10 cellular contexts compared by ENCODE assay signal in genomic region chr2:73963385-73964120, GRCh38. TPM values are rescaled to one million over a fixed set of nuclear protein-coding genes. Genes with fewer than 3 reads are reported as not detected.
DNase-seq lines count a peak whose midpoint lies in the region; ATAC-seq, FAIRE-seq and TF ChIP-seq lines count a peak whose summit lies in the region.
"Had no signal": no experiment of that assay in that cellular context is flagged by ENCODE, and none has a peak within 500 bp of the region (broad histone marks: within the 10 kb centered on the region; RNA-seq: fewer than 3 reads in every experiment).

No MANE protein-coding gene starts in this region.

- H3K4me3 Mint-ChIP-seq in activated T-cell treated with anti-CD3 and anti-CD28 coated beads, Interleukin-2, amount 50 U/mL, for 4 hours: peak overlapping the region; percentile 50
- H3K4me3 Mint-ChIP-seq: naive B cell had no signal

- TF ChIP-seq CTCF in HepG2 (CRISPR knock-in tag; IDR thresholded peaks at IDR 0.05) (no peak), right lobe of liver (IDR thresholded peaks at IDR 0.05) (no peak), testis (IDR thresholded peaks at IDR 0.05) (no peak)

- intact Hi-C loops in HepG2 (cut with micrococcal nuclease; ENCODE audit: unreplicated experiment) (no loop called here), right lobe of liver (cut with DNase I) (no loop called here), testis (cut with DNase I; ENCODE audit: low total_unique reads) (loop anchor here (10.0 kb wide), 1 partner anchor 141 kb away; no protein-coding TSS in a partner anchor)

- TF ChIP-seq RAD21 in HepG2 (CRISPR knock-in tag; IDR thresholded peaks at IDR 0.05): no peak

- H3K9me3 ChIP-seq in HepG2 (ENCODE audit: low read length): peaks cover 6% of the 10 kb centered on the region; the same call in 1 of the 2 replicates
- H3K9me3 ChIP-seq in right lobe of liver: no peaks in the 10 kb centered on the region
- H3K9me3 ChIP-seq in testis: no peaks in the 10 kb centered on the region

- H3K36me3 Mint-ChIP-seq in activated T-cell treated with anti-CD3 and anti-CD28 coated beads, Interleukin-2, amount 50 U/mL, for 4 hours (ENCODE audit: insufficient read depth): peaks cover 18% of the 10 kb centered on the region

- H3K27me3 Mint-ChIP-seq in activated T-cell treated with anti-CD3 and anti-CD28 coated beads, Interleukin-2, amount 50 U/mL, for 4 hours (ENCODE audit: low read depth): no peaks in the 10 kb centered on the region
- H3K27me3 Mint-ChIP-seq: naive B cell had no signal

- H3K4me3 ChIP-seq in HepG2 (replicated peaks in 1 of 3; ENCODE audit: insufficient read depth in 1 of 3, low read depth in 2 of 3, low read length in 3 of 3): no peak overlapping the region
- H3K4me3 ChIP-seq in right lobe of liver: no peak overlapping the region
- H3K4me3 ChIP-seq in testis: no peak overlapping the region

- BruUV-seq in HepG2 (replicated peaks; lab: Mats Ljungman, UMichigan): no TSS peak

- no peak overlapping the region for H3K9ac ChIP-seq in HepG2 (ENCODE audit: insufficient read depth, low read depth, low read length)

- peak overlapping the region; percentile 32 for H3K4me2 ChIP-seq in HepG2 (ENCODE audit: low read depth, low read length)

- H3K36me3 ChIP-seq in HepG2 (replicated peaks in 1 of 2; ENCODE audit: control insufficient read depth in 1 of 2, insufficient read depth in 2 of 2, low read length in 2 of 2): peaks cover 0 to 11% of the 10 kb centered on the region in 2 experiments; a peak in 4 of 5 replicates
- peaks cover 0 to 11% (median 1%) of the 10 kb centered on the region in 4 donors for H3K36me3 ChIP-seq in right lobe of liver
- H3K36me3 ChIP-seq in testis (ENCODE audit: low read depth, missing control alignments): no peaks in the 10 kb centered on the region

- peaks cover 37% of the 10 kb centered on the region for H3K4me1 Mint-ChIP-seq in activated T-cell treated with anti-CD3 and anti-CD28 coated beads, Interleukin-2, amount 50 U/mL, for 4 hours (ENCODE audit: low read depth)

- no peaks in the 10 kb centered on the region for H4K20me1 ChIP-seq in HepG2 (ENCODE audit: insufficient read depth, low read length)

- H3K27me3 ChIP-seq in HepG2 (ENCODE audit: control insufficient read depth in 1 of 2, insufficient read depth in 2 of 2, low read length in 2 of 2) (no peaks in the 10 kb centered on the region; a peak in 1 of 5 replicates), right lobe of liver (no peaks in the 10 kb centered on the region), testis (no peaks in the 10 kb centered on the region)

- H3K4me1 ChIP-seq in HepG2 (ENCODE audit: insufficient read depth, low read length): peaks cover 26% of the 10 kb centered on the region
- H3K4me1 ChIP-seq in right lobe of liver: no peaks in the 10 kb centered on the region
- H3K4me1 ChIP-seq in testis: no peaks in the 10 kb centered on the region

- DNase-seq in HepG2 (ENCODE audit: low spot score) (no peak), right lobe of liver (no peak), testis (peak; percentile 22), NCI-H1092 treated with DMSO at 0.1 percent for 48 hours (lab: John Stamatoyannopoulos, UW) (no peak)
- DNase-seq in activated T-cell treated with anti-CD3 and anti-CD28 coated beads, Interleukin-2, amount 50 U/mL, for 4 hours: no peak
- DNase-seq: naive B cell, NCI-H1417 had no signal

- POLR2A ChIA-PET in HepG2 (lab: Yijun Ruan, JAX): no interaction called here

- CTCF ChIA-PET in HepG2 (lab: Yijun Ruan, JAX; ENCODE audit: low intra/inter-chr PET ratio, low total read pairs): no interaction called here

- WGBS in HepG2 (ENCODE audit: low lambda C conversion rate): 51% methylated on average over 13 of the region's 13 CpGs
- WGBS in right lobe of liver (ENCODE audit: insufficient coverage, low coverage, low lambda C conversion rate, missing lambda C conversion rate): 72% methylated on average over 13 of the region's 13 CpGs
- WGBS in testis, 2 donors: 72 to 73% methylated on average over 13 of the region's 13 CpGs

- TF ChIP-seq POLR2A in HepG2 (IDR thresholded peaks at IDR 0.05; ENCODE audit: insufficient read depth in 1 of 2, low read depth in 2 of 2, low read length in 2 of 2) (no peak), right lobe of liver (IDR thresholded peaks at IDR 0.05) (no peak), testis (IDR thresholded peaks at IDR 0.05) (no peak)

- peaks cover 4% of the 10 kb centered on the region for H3K9me3 Mint-ChIP-seq in activated T-cell treated with anti-CD3 and anti-CD28 coated beads, Interleukin-2, amount 50 U/mL, for 4 hours

- ATAC-seq in HepG2 (peak; percentile 52), right lobe of liver (no peak), HG02938 (IDR thresholded peaks at IDR 0.05; ENCODE audit: unreplicated experiment) (peak; percentile 57), HG03045 (IDR thresholded peaks at IDR 0.05; ENCODE audit: unreplicated experiment) (no peak), GM19467 (IDR thresholded peaks at IDR 0.05; ENCODE audit: unreplicated experiment) (no peak)
- ATAC-seq in activated T-cell treated with anti-CD3 and anti-CD28 coated beads, Interleukin-2, amount 50 U/mL, for 4 hours: peak; percentile 98

- no peak for TF ChIP-seq EP300 in HepG2 (IDR thresholded peaks at IDR 0.05; ENCODE audit: low read depth in 2 of 2, low read length in 2 of 2)
- TF ChIP-seq EP300 in HepG2 (CRISPR knock-in tag; IDR thresholded peaks at IDR 0.05; ENCODE audit: borderline replicate concordance): no peak

- no peak overlapping the region for H2AFZ ChIP-seq in HepG2 (ENCODE audit: low read length)

- in situ Hi-C loops in HepG2 (cut with HindIII; ENCODE audit: extremely low pct_ligation_motif_present, low pct_unique_long_range_greater_than_20kb): no loop called here

- H3K79me2 ChIP-seq in HepG2 (ENCODE audit: insufficient read depth, low read length): no peaks in the 10 kb centered on the region

- FAIRE-seq in HepG2 (lab: Jason Lieb, UNC): peak; percentile 18

- H3K27ac ChIP-seq in HepG2 (ENCODE audit: extremely low read length, insufficient read depth, low read length) (no peak overlapping the region), right lobe of liver (no peak overlapping the region), testis (no peak overlapping the region)

RNA-seq across cellular contexts. Expression of gene TET3, which starts 21.2 kb away (rescaled TPM):
- total RNA-seq in HepG2 (2016; rRNA removed; fragmentation: Illumina TruSeq; extraction: Trizol) (6.8 TPM in 2 replicates), right lobe of liver (1 to 10 TPM; 3.7 to 6.8 (median 5.1) TPM), testis (10 to 100 TPM in 1 of 2 donors, 1 to 10 TPM in 1; 9.7 to 12.2 TPM)
- 0.71 and 1.2 TPM in 2 replicates for total RNA-seq in HepG2 (2016; cell fraction: cytosol; rRNA removed; fragmentation: Illumina TruSeq; extraction: Trizol; ENCODE audit: low read depth)
- total RNA-seq in HepG2 (2016; cell fraction: insoluble cytoplasmic fraction; rRNA removed; fragmentation: Illumina TruSeq; extraction: Trizol): 6.1 and 7.2 TPM in 2 replicates
- total RNA-seq in HepG2 (2016; cell fraction: membrane; rRNA removed; fragmentation: Illumina TruSeq; extraction: Trizol): 2.4 and 2.7 TPM in 2 replicates
- total RNA-seq in HepG2 (2016; cell fraction: nucleus; rRNA removed; fragmentation: Illumina TruSeq; extraction: Trizol): 12.1 and 16.6 TPM in 2 replicates
- polyA plus RNA-seq in HepG2 (2011; rRNA removed) (4.3 and 4.7 TPM in 2 replicates), testis (ENCODE audit: insufficient read depth, low read depth, low replicate concordance) (4.3 TPM)
- 1.7 and 2.0 TPM in 2 replicates for polyA plus RNA-seq in HepG2 (2011; cell fraction: cytosol; rRNA removed)
- polyA plus RNA-seq in HepG2 (2011; cell fraction: nucleus; rRNA removed): 19.7 and 21.9 TPM in 2 replicates
- 6.0 and 7.3 TPM in 2 replicates for polyA plus RNA-seq in HepG2 (2012)
- 0.26 and 0.32 TPM in 2 replicates for polyA plus RNA-seq in HepG2 (2016; cell fraction: cytosol; fragmentation: Illumina TruSeq; extraction: Trizol; ENCODE audit: low read depth)
- polyA plus RNA-seq in HepG2 (2016; cell fraction: insoluble cytoplasmic fraction; fragmentation: Illumina TruSeq; extraction: Trizol; ENCODE audit: low read depth): 4.5 and 5.7 TPM in 2 replicates
- 0.63 and 0.87 TPM in 2 replicates for polyA plus RNA-seq in HepG2 (2016; cell fraction: membrane; fragmentation: Illumina TruSeq; extraction: Trizol; ENCODE audit: low read depth)
- 24.0 and 27.9 TPM in 2 replicates for polyA plus RNA-seq in HepG2 (2016; cell fraction: nucleus; fragmentation: Illumina TruSeq; extraction: Trizol; ENCODE audit: insufficient read depth, low read depth)
- polyA minus RNA-seq in HepG2 (2011; rRNA and poly(A)+ RNA removed; ENCODE audit: low replicate concordance): 7.6 and 10.7 TPM in 2 replicates
- polyA minus RNA-seq in HepG2 (2011; cell fraction: cytosol; rRNA and poly(A)+ RNA removed): 3.4 and 4.2 TPM in 2 replicates
- polyA minus RNA-seq in HepG2 (2011; cell fraction: nucleus; rRNA and poly(A)+ RNA removed): 14.0 and 14.5 TPM in 2 replicates
- 10 to 100 TPM; 30.8 to 34.0 (median 31.7) TPM for total RNA-seq in activated T-cell treated with anti-CD3 and anti-CD28 coated beads, Interleukin-2, amount 50 U/mL, for 4 hours

RNA-seq across cellular contexts. Expression of gene DGUOK, which starts 36.9 kb away (rescaled TPM):
- total RNA-seq in HepG2 (2016; rRNA removed; fragmentation: Illumina TruSeq; extraction: Trizol) (105 and 130 TPM in 2 replicates), right lobe of liver (10 to 100 TPM; 16.6 to 33.1 (median 22.6) TPM), testis (10 to 100 TPM; 91.0 to 93.9 TPM)
- 22.6 and 22.7 TPM in 2 replicates for total RNA-seq in HepG2 (2016; cell fraction: cytosol; rRNA removed; fragmentation: Illumina TruSeq; extraction: Trizol; ENCODE audit: low read depth)
- 106 and 144 TPM in 2 replicates for total RNA-seq in HepG2 (2016; cell fraction: insoluble cytoplasmic fraction; rRNA removed; fragmentation: Illumina TruSeq; extraction: Trizol)
- 48.1 and 55.5 TPM in 2 replicates for total RNA-seq in HepG2 (2016; cell fraction: membrane; rRNA removed; fragmentation: Illumina TruSeq; extraction: Trizol)
- total RNA-seq in HepG2 (2016; cell fraction: nucleus; rRNA removed; fragmentation: Illumina TruSeq; extraction: Trizol): 47.4 and 51.2 TPM in 2 replicates
- polyA plus RNA-seq in HepG2 (2011; rRNA removed) (124 and 137 TPM in 2 replicates), testis (ENCODE audit: insufficient read depth, low read depth, low replicate concordance) (87.7 TPM)
- 118 and 121 TPM in 2 replicates for polyA plus RNA-seq in HepG2 (2011; cell fraction: cytosol; rRNA removed)
- polyA plus RNA-seq in HepG2 (2011; cell fraction: nucleus; rRNA removed): 36.3 and 40.1 TPM in 2 replicates
- polyA plus RNA-seq in HepG2 (2012): 107 and 124 TPM in 2 replicates
- 26.7 and 29.0 TPM in 2 replicates for polyA plus RNA-seq in HepG2 (2016; cell fraction: cytosol; fragmentation: Illumina TruSeq; extraction: Trizol; ENCODE audit: low read depth)
- 184 and 199 TPM in 2 replicates for polyA plus RNA-seq in HepG2 (2016; cell fraction: insoluble cytoplasmic fraction; fragmentation: Illumina TruSeq; extraction: Trizol; ENCODE audit: low read depth)
- 57.6 and 62.2 TPM in 2 replicates for polyA plus RNA-seq in HepG2 (2016; cell fraction: membrane; fragmentation: Illumina TruSeq; extraction: Trizol; ENCODE audit: low read depth)
- 105 and 115 TPM in 2 replicates for polyA plus RNA-seq in HepG2 (2016; cell fraction: nucleus; fragmentation: Illumina TruSeq; extraction: Trizol; ENCODE audit: insufficient read depth, low read depth)
- polyA minus RNA-seq in HepG2 (2011; rRNA and poly(A)+ RNA removed; ENCODE audit: low replicate concordance): 25.9 and 35.0 TPM in 2 replicates
- 23.1 and 30.6 TPM in 2 replicates for polyA minus RNA-seq in HepG2 (2011; cell fraction: cytosol; rRNA and poly(A)+ RNA removed)
- 23.6 and 37.7 TPM in 2 replicates for polyA minus RNA-seq in HepG2 (2011; cell fraction: nucleus; rRNA and poly(A)+ RNA removed)
- total RNA-seq in activated T-cell treated with anti-CD3 and anti-CD28 coated beads, Interleukin-2, amount 50 U/mL, for 4 hours: 10 to 100 TPM; 69.5 to 76.0 (median 74.2) TPM

Comparison
In these comparisons a context has a peak if more than half of its experiments do, and no peak if none do; other contexts are left out.
1. ATAC-seq: peak in HepG2 (single experiment), HG02938 (single experiment) and activated T-cell treated with anti-CD3 and anti-CD28 coated beads, Interleukin-2, amount 50 U/mL, for 4 hours (2 of 2); none in right lobe of liver (0 of 4), HG03045 (single experiment) and GM19467 (single experiment).